ENCODE assay signal across 22 cellular contexts in the genomic region with DNA sequence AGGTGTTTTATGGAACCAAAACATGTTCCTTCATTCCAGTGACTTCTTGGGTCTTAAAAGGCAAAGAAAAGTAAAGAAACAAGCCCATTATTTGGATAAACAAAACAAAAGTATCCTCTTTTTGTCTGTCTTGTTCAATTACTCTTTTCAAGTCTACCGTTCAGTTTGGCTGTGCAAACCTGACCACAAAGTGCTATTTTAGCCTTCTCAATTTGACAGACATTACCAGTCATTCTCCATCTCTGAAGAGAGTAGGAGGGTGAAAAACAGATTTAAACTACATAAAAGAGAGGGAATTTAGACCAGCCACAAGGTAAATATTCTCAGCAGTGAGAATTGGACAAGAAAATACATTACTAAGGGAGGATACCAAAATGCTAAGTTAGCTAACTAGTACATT.
A peak's percentile ranks its signal among the peaks of the same experiment; 100 is the strongest.
DNase-seq lines count a peak whose midpoint lies in the region; ATAC-seq and TF ChIP-seq lines count a peak whose summit lies in the region.
"Had no signal": no experiment of that assay in that cellular context is flagged by ENCODE, and none has a peak within 500 bp of the region (broad histone marks: within the 10 kb centered on the region; RNA-seq: fewer than 3 reads in every experiment).

No MANE protein-coding gene starts in this region.

- intact Hi-C loops in activated T-helper 1 cell treated with anti-CD3 and anti-CD28 coated beads, Interleukin-12 subunit alpha, Interleukin-12 subunit beta, Interleukin-2, Interleukin-4 antibody, amounts not matched to agents 30 ng/mL and 10 ng/mL and 1 ng/mL, durations not matched to agents 14 hours and 24 hours and 36 hours (cut with micrococcal nuclease): no loop called here

- H3K4me1 Mint-ChIP-seq in activated T-helper 1 cell treated with anti-CD3 and anti-CD28 coated beads, Interleukin-12 subunit alpha, Interleukin-12 subunit beta, Interleukin-2, Interleukin-4 antibody, amounts not matched to agents 30 ng/mL and 10 ng/mL and 1 ng/mL, durations not matched to agents 14 hours and 24 hours and 36 hours (ENCODE audit: low read depth): no peaks in the 10 kb centered on the region
- H3K4me1 Mint-ChIP-seq: CD14-positive monocyte had no signal

- H3K27me3 Mint-ChIP-seq in activated T-helper 1 cell treated with anti-CD3 and anti-CD28 coated beads, Interleukin-12 subunit alpha, Interleukin-12 subunit beta, Interleukin-2, Interleukin-4 antibody, amounts not matched to agents 30 ng/mL and 10 ng/mL and 1 ng/mL, durations not matched to agents 14 hours and 24 hours and 36 hours (ENCODE audit: insufficient read depth): no peaks in the 10 kb centered on the region

- DNase-seq in GM10266 (ENCODE audit: extremely low spot score) (peak; percentile 45), SKM-1 treated with dmso at 0.1 percent for 144 hours (lab: John Stamatoyannopoulos, UW; ENCODE audit: unreplicated experiment) (no peak), RWPE1 (ENCODE audit: low spot score) (no peak), NCI-H82 treated with DMSO at 0.1 percent for 48 hours (lab: John Stamatoyannopoulos, UW; ENCODE audit: unreplicated experiment) (no peak)
- no peak for DNase-seq in activated T-helper 1 cell treated with anti-CD3 and anti-CD28 coated beads, Interleukin-12 subunit alpha, Interleukin-12 subunit beta, Interleukin-2, Interleukin-4 antibody, amounts not matched to agents 30 ng/mL and 10 ng/mL and 1 ng/mL, durations not matched to agents 14 hours and 24 hours and 36 hours (ENCODE audit: low spot score)
- DNase-seq: activated CD8-positive, alpha-beta memory T cell treated with anti-CD3 and anti-CD28 coated beads for 24 hours; adrenal gland; DMS153; effector CD4-positive, alpha-beta T cell; heart right ventricle; islet precursor cell; Karpas-422; spleen; stimulated activated naive CD4-positive, alpha-beta T cell; T-helper 1 cell; trophoblast cell; WERI-Rb-1 had no signal

- H3K27ac Mint-ChIP-seq in activated T-helper 1 cell treated with anti-CD3 and anti-CD28 coated beads, Interleukin-12 subunit alpha, Interleukin-12 subunit beta, Interleukin-2, Interleukin-4 antibody, amounts not matched to agents 30 ng/mL and 10 ng/mL and 1 ng/mL, durations not matched to agents 14 hours and 24 hours and 36 hours: no peak overlapping the region
- H3K27ac Mint-ChIP-seq: activated T-helper 2 cell treated with anti-CD3 and anti-CD28 coated beads, Interferon-gamma antibody, Interleukin-2, Interleukin-4, amounts not matched to agents 10 μg/mL and 5 μg/mL and 100 μg/mL, durations not matched to agents 14 hours and 24 hours and 36 hours; CD14-positive monocyte had no signal

- CTCF ChIA-PET in RWPE1 (lab: Yijun Ruan, JAX): no interaction called here

- no peak overlapping the region for H3K4me3 Mint-ChIP-seq in activated T-helper 1 cell treated with anti-CD3 and anti-CD28 coated beads, Interleukin-12 subunit alpha, Interleukin-12 subunit beta, Interleukin-2, Interleukin-4 antibody, amounts not matched to agents 30 ng/mL and 10 ng/mL and 1 ng/mL, durations not matched to agents 14 hours and 24 hours and 36 hours
- H3K4me3 Mint-ChIP-seq: CD14-positive monocyte had no signal

- peak; percentile 48 for ATAC-seq in GM19035 (IDR thresholded peaks at IDR 0.05; ENCODE audit: unreplicated experiment)
- peak; percentile 44 for ATAC-seq in HG02588 (IDR thresholded peaks at IDR 0.05; ENCODE audit: unreplicated experiment)
- ATAC-seq in HG03432 (IDR thresholded peaks at IDR 0.05; ENCODE audit: unreplicated experiment): peak; percentile 46
- ATAC-seq: heart right ventricle had no signal

- TF ChIP-seq CTCF in GM10266 (IDR thresholded peaks at IDR 0.05; ENCODE audit: control insufficient read depth, insufficient read depth, low read depth, missing control alignments) (no peak), RWPE1 (conservative IDR thresholded peaks at IDR 0.05; ENCODE audit: low read depth) (no peak)

- POLR2A ChIA-PET in RWPE1 (lab: Yijun Ruan, JAX; ENCODE audit: low non-redundant PET): no interaction called here

- H3K27ac ChIP-seq in RWPE1: no peak overlapping the region
- H3K27ac ChIP-seq: adrenal gland, heart right ventricle, spleen, WERI-Rb-1 had no signal

- no peaks in the 10 kb centered on the region for H3K9me3 Mint-ChIP-seq in activated T-helper 1 cell treated with anti-CD3 and anti-CD28 coated beads, Interleukin-12 subunit alpha, Interleukin-12 subunit beta, Interleukin-2, Interleukin-4 antibody, amounts not matched to agents 30 ng/mL and 10 ng/mL and 1 ng/mL, durations not matched to agents 14 hours and 24 hours and 36 hours
- H3K9me3 Mint-ChIP-seq: activated T-helper 2 cell treated with anti-CD3 and anti-CD28 coated beads, Interferon-gamma antibody, Interleukin-2, Interleukin-4, amounts not matched to agents 10 μg/mL and 5 μg/mL and 100 μg/mL, durations not matched to agents 14 hours and 24 hours and 36 hours had no signal

- H3K36me3 Mint-ChIP-seq in activated T-helper 1 cell treated with anti-CD3 and anti-CD28 coated beads, Interleukin-12 subunit alpha, Interleukin-12 subunit beta, Interleukin-2, Interleukin-4 antibody, amounts not matched to agents 30 ng/mL and 10 ng/mL and 1 ng/mL, durations not matched to agents 14 hours and 24 hours and 36 hours (ENCODE audit: low read depth): no peaks in the 10 kb centered on the region
- H3K36me3 Mint-ChIP-seq: CD14-positive monocyte had no signal
